In the genomic region with DNA sequence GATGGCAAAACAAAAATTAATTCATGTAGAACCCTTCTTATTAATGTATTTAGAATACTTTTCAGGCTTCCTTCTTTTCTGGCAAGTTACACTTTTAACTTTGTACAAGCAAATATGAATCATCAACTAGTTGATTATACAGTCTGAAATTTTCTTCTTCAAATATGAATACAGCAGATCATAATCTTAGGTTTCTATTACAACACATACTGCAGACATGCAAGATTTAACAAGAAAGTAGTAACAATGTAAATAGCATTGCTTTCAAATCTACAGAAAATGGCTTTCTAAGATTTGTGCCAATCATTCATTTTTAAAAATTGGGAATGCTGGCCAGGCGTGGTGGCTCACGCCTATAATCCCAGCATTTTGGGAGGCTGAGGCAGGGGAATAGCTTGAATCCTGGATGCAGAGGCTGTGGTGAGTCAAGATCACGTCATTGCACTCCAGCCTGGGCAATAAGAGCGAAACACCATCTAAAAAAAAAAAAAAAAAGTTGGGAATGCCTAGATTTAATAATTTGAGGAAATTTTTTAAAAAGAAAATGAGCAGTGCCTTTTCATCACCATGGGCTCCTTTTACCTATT, we compare ENCODE assay signal across 21 cellular contexts.
DNase-seq lines count a peak whose midpoint lies in the region; ATAC-seq and TF ChIP-seq lines count a peak whose summit lies in the region.
"Had no signal": no experiment of that assay in that cellular context is flagged by ENCODE, and none has a peak within 500 bp of the region (broad histone marks: within the 10 kb centered on the region; RNA-seq: fewer than 3 reads in every experiment).

No MANE protein-coding gene starts in this region.

- peak; percentile 92 for ATAC-seq in PC-3
- ATAC-seq: activated T-cell treated with anti-CD3 and anti-CD28 coated beads, Interleukin-2, amount 50 U/mL, for 4 hours had no signal

- H3K4me2 ChIP-seq in PC-3 (ENCODE audit: low read length) = peak overlapping the region; percentile 70

- H4K20me1 ChIP-seq in PC-3 (ENCODE audit: low read length) = no peaks in the 10 kb centered on the region

- H3K9me3 ChIP-seq in PC-3 (ENCODE audit: low read length) = no peaks in the 10 kb centered on the region
- no peaks in the 10 kb centered on the region for H3K9me3 ChIP-seq in spleen
- H3K9me3 ChIP-seq: testis had no signal

- H3K27me3 ChIP-seq in PC-3 (ENCODE audit: low read length) (no peaks in the 10 kb centered on the region), spleen (replicated peaks in 1 of 7) (no peaks in the 10 kb centered on the region)
- H3K27me3 ChIP-seq: testis had no signal

- no peak for TF ChIP-seq POLR2A in spleen (IDR thresholded peaks at IDR 0.05)

- POLR2A ChIA-PET in PC-3 (lab: Charles Lee; ENCODE audit: unreplicated experiment) = interaction anchor here (0.7 kb wide), 1 partner anchor 165 kb away, joined by 3 read pairs; no protein-coding TSS in a partner anchor

- H3K4me1 ChIP-seq in PC-3 (ENCODE audit: insufficient read depth, low read length) (peaks cover 21% of the 10 kb centered on the region), spleen (no peaks in the 10 kb centered on the region)
- H3K4me1 ChIP-seq: testis had no signal

- no peaks in the 10 kb centered on the region for H3K79me2 ChIP-seq in PC-3 (ENCODE audit: low read length)

- H2AFZ ChIP-seq in PC-3 (ENCODE audit: low read length) = no peak overlapping the region

- H3K27ac ChIP-seq in PC-3 (ENCODE audit: low read length) (peak overlapping the region; percentile 67), spleen (no peak overlapping the region)
- H3K27ac ChIP-seq: testis had no signal

- 0 out of 2 replicates have a peak overlapping the region, but pooled peaks have one; percentile 2 for H3K9ac ChIP-seq in PC-3 (ENCODE audit: low read length)

- BruUV-seq in PC-3 (replicated peaks; lab: Mats Ljungman, UMichigan) = no TSS peak

- intact Hi-C loops in PC-3 (cut with micrococcal nuclease) (loop anchor here (2.0 kb wide), 2 partner anchors 46 to 68 kb away; a partner anchor contains a TSS), spleen (cut with DNase I; ENCODE audit: low total_unique reads) (no loop called here)

- H3F3A ChIP-seq in PC-3 (ENCODE audit: low read length, unreplicated experiment) = no peaks in the 10 kb centered on the region

- H3K9me2 ChIP-seq in PC-3 (replicated peaks; ENCODE audit: low read length) = no peaks in the 10 kb centered on the region

- CTCF ChIA-PET in PC-3 (lab: Charles Lee) = no interaction called here

- DNase-seq in ELR (ENCODE audit: low read depth) (peak; percentile 77), PC-3 (peak; percentile 70), cardiac fibroblast (ENCODE audit: low read depth in 2 of 2) (peak; percentile 45 to 85), iris pigment epithelial cell (ENCODE audit: low read depth) (peak; percentile 63), NCI-H2029 treated with DMSO at 0.1 percent for 48 hours (lab: John Stamatoyannopoulos, UW) (no peak), spleen (no peak), midbrain (lab: John Stamatoyannopoulos, UW) (no peak), mucosa of gallbladder (ENCODE audit: low spot score) (no peak)
- DNase-seq: activated naive CD4-positive, alpha-beta T cell treated with anti-CD3 and anti-CD28 coated beads for 36 hours; activated T-cell treated with anti-CD3 and anti-CD28 coated beads, Interleukin-2, amount 50 U/mL, for 4 hours; CD4-positive, alpha-beta memory T cell; erythroblast; GF-D8; naive B cell; NCI-H2107; NCI-H524; occipital lobe; RPMI8226; stimulated activated CD4-positive, alpha-beta T cell treated with anti-CD3 and anti-CD28 coated beads, Interleukin-4, amount 100 ng/mL, for 1 hour; stimulated activated naive CD4-positive, alpha-beta T cell; testis had no signal

- H3K4me3 ChIP-seq in PC-3 (ENCODE audit: low read length) (peak overlapping the region; percentile 19; the same call in 1 of the 2 replicates), cardiac fibroblast (replicated peaks in 1 of 2; ENCODE audit: low read depth in 2 of 2, low read length in 2 of 2) (no peak overlapping the region), spleen (no peak overlapping the region)
- H3K4me3 ChIP-seq: testis had no signal

- H3K36me3 ChIP-seq in PC-3 (ENCODE audit: low read depth, low read length) (no peaks in the 10 kb centered on the region), spleen (no peaks in the 10 kb centered on the region)

- 78 to 92% (median 85%) methylated on average over 4 of the region's 4 CpGs for WGBS in spleen, 5 donors

- TF ChIP-seq CTCF in PC-3 (conservative IDR thresholded peaks at IDR 0.05; ENCODE audit: low read depth, low read length) (no peak), cardiac fibroblast (IDR thresholded peaks at IDR 0.05; ENCODE audit: low read depth, low read length) (no peak), spleen (IDR thresholded peaks at IDR 0.05 in 8 of 11, conservative IDR thresholded peaks at IDR 0.05 in 3 of 11) (no peak)

Comparison
In these comparisons a context has a peak if more than half of its experiments do, and no peak if none do; other contexts are left out.
1. DNase-seq: peak in ELR (single experiment), PC-3 (single experiment), cardiac fibroblast (2 of 2) and iris pigment epithelial cell (single experiment); none in NCI-H2029 treated with DMSO at 0.1 percent for 48 hours (single experiment), spleen (single experiment), midbrain (single experiment) and mucosa of gallbladder (single experiment).